In the genomic region with DNA sequence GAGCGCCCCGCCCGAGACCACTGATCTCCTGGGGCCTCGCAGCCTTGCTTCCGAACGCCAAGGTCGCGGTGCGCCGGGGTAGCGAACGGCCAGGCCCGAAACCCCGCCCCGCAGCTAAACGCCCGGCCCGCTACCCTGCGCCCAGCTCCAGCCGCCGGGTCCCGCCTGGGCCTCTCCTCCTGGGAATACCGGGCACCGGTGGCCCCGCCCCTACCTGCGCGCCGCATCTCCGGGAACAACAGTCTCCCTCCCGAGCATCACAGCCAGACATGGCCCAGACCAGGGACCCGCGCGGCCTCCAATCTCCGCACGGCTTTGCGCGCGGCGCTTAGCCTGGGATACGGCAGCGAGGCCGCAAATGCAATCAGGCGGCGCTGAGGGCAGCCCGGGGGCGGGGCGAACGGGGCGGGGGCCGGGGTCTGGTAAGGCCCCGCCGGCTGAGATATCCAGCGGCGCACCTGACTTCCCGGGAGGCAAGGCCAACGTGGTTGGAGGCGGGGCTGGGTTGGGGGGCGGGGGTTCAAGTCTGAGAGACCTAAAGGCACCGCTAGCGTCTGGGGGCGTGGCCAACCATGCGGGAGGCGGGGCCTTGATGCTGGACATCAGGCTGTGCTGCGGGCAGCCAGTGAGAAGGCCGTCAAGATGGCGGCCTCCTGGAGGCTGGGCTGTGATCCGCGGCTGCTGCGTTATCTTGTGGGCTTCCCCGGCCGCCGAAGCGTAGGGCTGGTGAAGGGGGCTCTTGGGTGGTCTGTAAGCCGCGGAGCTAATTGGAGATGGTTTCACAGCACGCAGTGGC, we compare ENCODE assay signal across 8 cellular contexts. TPM values are rescaled to one million over a fixed set of nuclear protein-coding genes. Genes with fewer than 3 reads are reported as not detected.
DNase-seq lines count a peak whose midpoint lies in the region; ATAC-seq and TF ChIP-seq lines count a peak whose summit lies in the region.

A gene with protein sequence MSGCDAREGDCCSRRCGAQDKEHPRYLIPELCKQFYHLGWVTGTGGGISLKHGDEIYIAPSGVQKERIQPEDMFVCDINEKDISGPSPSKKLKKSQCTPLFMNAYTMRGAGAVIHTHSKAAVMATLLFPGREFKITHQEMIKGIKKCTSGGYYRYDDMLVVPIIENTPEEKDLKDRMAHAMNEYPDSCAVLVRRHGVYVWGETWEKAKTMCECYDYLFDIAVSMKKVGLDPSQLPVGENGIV (minus strand): TSS at position 366 of the 796 bp plus-strand sequence. CDS start 95 bp downstream, at position 271.
A gene (plus strand): TSS at position 605 of the 796 bp plus-strand sequence. CDS start 38 bp downstream, at position 643.

- no peak within 1 kb of the TSS for H2BK12ac ChIP-seq in trophoblast cell (ENCODE audit: low read length)

- ATAC-seq in HG02870 (IDR thresholded peaks at IDR 0.05; ENCODE audit: unreplicated experiment) (peak; percentile 88), T-cell (replicated peaks in 1 of 4) (peak; percentile 83 to 91 (median 88))

- peak within 1 kb of the TSS; percentile 64 for H3K27ac ChIP-seq in adipose tissue (ENCODE audit: low read depth, low read length)
- H3K27ac ChIP-seq in trophoblast cell (ENCODE audit: low read depth, low read length): peak within 1 kb of the TSS; percentile 99
- peak within 1 kb of the TSS; percentile 89 to 98 (median 96) for H3K27ac ChIP-seq in tibial nerve

- H3K9me3 ChIP-seq in trophoblast cell (ENCODE audit: insufficient read depth, low read depth, low read length) (no peaks in the 10 kb centered on the region), tibial nerve (no peaks in the 10 kb centered on the region)

- peak within 1 kb of the TSS; percentile 88 for H2BK120ac ChIP-seq in trophoblast cell (ENCODE audit: insufficient read depth, low read length, poor library complexity)

- H3K4me2 ChIP-seq in trophoblast cell (ENCODE audit: low read length): peak within 1 kb of the TSS; percentile 98

- H3K4ac ChIP-seq in trophoblast cell (ENCODE audit: low read depth, low read length): peak within 1 kb of the TSS; percentile 90

- H3K27ac Mint-ChIP-seq in T-cell: peak within 1 kb of the TSS; percentile 93 to 97

- H4K12ac ChIP-seq in trophoblast cell (ENCODE audit: low read depth, low read length): peak within 1 kb of the TSS; percentile 79

- H3K79me1 ChIP-seq in trophoblast cell (ENCODE audit: low read length): peaks cover 12% of the 10 kb centered on the region

- CTCF ChIA-PET in T-cell (lab: Charles Lee): interaction anchor here (0.6 to 1.5 kb wide), 6 partner anchors 9 to 477 kb away, joined by 3 to 6 read pairs (median 4); no protein-coding TSS in a partner anchor

- peak within 1 kb of the TSS; percentile 100 for H3K9ac ChIP-seq in trophoblast cell (ENCODE audit: low read length)

- peak within 1 kb of the TSS; percentile 98 for H3K4me3 ChIP-seq in trophoblast cell (ENCODE audit: low read depth, low read length)
- H3K4me3 ChIP-seq in tibial nerve: peak within 1 kb of the TSS; percentile 71 to 98 (median 89)

- H3K36me3 ChIP-seq in trophoblast cell (ENCODE audit: control insufficient read depth in 1 of 2, insufficient read depth in 2 of 2, low read length in 2 of 2) (peaks cover 0 to 3% of the 10 kb centered on the region in 2 experiments), tibial nerve (peaks cover 0 to 25% (median 0%) of the 10 kb centered on the region in 3 donors)

- peaks cover 14% of the 10 kb centered on the region for H3K36me3 Mint-ChIP-seq in T-cell

- H3K27me3 Mint-ChIP-seq in T-cell: no peaks in the 10 kb centered on the region

- POLR2A ChIA-PET in T-cell (lab: Charles Lee): interaction anchor here (0.5 to 0.7 kb wide), 7 partner anchors 9 to 865 kb away, joined by 3 to 4 read pairs (median 3); no protein-coding TSS in a partner anchor

- H4K91ac ChIP-seq in trophoblast cell (ENCODE audit: low read depth, low read length): peak within 1 kb of the TSS; percentile 91

- peak within 1 kb of the TSS; percentile 55 for H3K23ac ChIP-seq in trophoblast cell (ENCODE audit: low read length)

- peak; percentile 98 for DNase-seq in GM13977 (ENCODE audit: low spot score)
- peak; percentile 99 for DNase-seq in NCI-H146 (lab: John Stamatoyannopoulos, UW)
- DNase-seq in T-cell: peak; percentile 81 to 97 (median 93)
- peak; percentile 99 for DNase-seq in cardiac septum (ENCODE audit: low spot score)
- peak; percentile 99 for DNase-seq in trophoblast cell
- DNase-seq in tibial nerve (ENCODE audit: low spot score in 2 of 2): peak; percentile 97 to 98

- in situ Hi-C loops in GM13977 (cut with MboI; ENCODE audit: low pct_unique_long_range_greater_than_20kb, low sequenced_read_pairs, unreplicated experiment): no loop called here

- H2AFZ ChIP-seq in trophoblast cell (ENCODE audit: insufficient read depth, low read length, poor library complexity): peak within 1 kb of the TSS; percentile 93

- peak; percentile 7 to 96 for TF ChIP-seq EP300 in tibial nerve (IDR thresholded peaks at IDR 0.05)

- H3K4me3 Mint-ChIP-seq in T-cell: peak within 1 kb of the TSS; percentile 94 to 97 (median 96)

- H3K27me3 ChIP-seq in trophoblast cell (ENCODE audit: insufficient read depth, low read length) (no peaks in the 10 kb centered on the region), tibial nerve (no peaks in the 10 kb centered on the region)

- H3K14ac ChIP-seq in trophoblast cell (ENCODE audit: low read length): peak within 1 kb of the TSS; percentile 96

- peaks cover 50 to 73% (median 50%) of the 10 kb centered on the region in 3 donors for H3K4me1 Mint-ChIP-seq in T-cell

- H3K18ac ChIP-seq in trophoblast cell (ENCODE audit: low read length): peak within 1 kb of the TSS; percentile 90

- no peaks in the 10 kb centered on the region for H3K9me3 Mint-ChIP-seq in T-cell

- peak; percentile 68 to 96 for TF ChIP-seq POLR2A in tibial nerve (IDR thresholded peaks at IDR 0.05)

- no peak within 1 kb of the TSS for H2AK5ac ChIP-seq in trophoblast cell (ENCODE audit: low read length)

- TF ChIP-seq CTCF in GM13977 (IDR thresholded peaks at IDR 0.05; ENCODE audit: extremely low read depth, insufficient read depth, missing control alignments) (no peak), tibial nerve (IDR thresholded peaks at IDR 0.05) (peak in 1 of 5 experiments; percentile 20)

- H3K79me2 ChIP-seq in trophoblast cell (ENCODE audit: control insufficient read depth, insufficient read depth, low read length, poor library complexity): peaks cover 7% of the 10 kb centered on the region

- H2BK5ac ChIP-seq in trophoblast cell (ENCODE audit: low read depth, low read length, poor library complexity): peak within 1 kb of the TSS; percentile 95

- intact Hi-C loops in cardiac septum (cut with DNase I): loop anchor here (10.0 kb wide), 1 partner anchor 811 kb away; a partner anchor contains a TSS

- H4K8ac ChIP-seq in trophoblast cell (ENCODE audit: low read depth, low read length): peak within 1 kb of the TSS; percentile 89

- WGBS in adipose tissue, 3 donors: 0 to 1% (median 0%) methylated on average over 68 to 76 of the region's 76 CpGs
- WGBS in trophoblast cell (ENCODE audit: extremely low coverage, insufficient coverage, insufficient read length): no CpG with 5 or more reads among the region's 76 CpGs
- WGBS in tibial nerve, 2 donors: 1% methylated on average over 49 to 51 of the region's 76 CpGs

- H3K4me1 ChIP-seq in trophoblast cell (ENCODE audit: control insufficient read depth in 1 of 2, insufficient read depth in 2 of 2, low read length in 2 of 2) (peaks cover 0 to 2% of the 10 kb centered on the region in 2 experiments), tibial nerve (peaks cover 0 to 32% (median 13%) of the 10 kb centered on the region in 4 donors)

RNA-seq across cellular contexts. Expression of the first gene that starts in this region (rescaled TPM):
- 10 to 100 TPM in 4 of 5 donors, 1 to 10 TPM in 1; 9.4 to 15.7 (median 15.6) TPM for total RNA-seq in T-cell
- 10 to 100 TPM; 15.1 to 38.5 (median 35.6) TPM for polyA plus RNA-seq in adipose tissue
- total RNA-seq in cardiac septum: 36.5 TPM
- polyA plus RNA-seq in trophoblast cell (2013): 9.0 and 9.5 TPM in 2 replicates
- 10 to 100 TPM; 16.3 to 31.5 (median 23.2) TPM for total RNA-seq in tibial nerve

RNA-seq across cellular contexts. Expression of the second gene that starts in this region (rescaled TPM):
- total RNA-seq in T-cell (10 to 100 TPM; 21.7 to 36.4 (median 26.1) TPM), cardiac septum (118 TPM), tibial nerve (10 to 100 TPM; 18.8 to 30.6 (median 23.2) TPM)
- 10 to 100 TPM; 14.3 to 35.1 (median 20.8) TPM for polyA plus RNA-seq in adipose tissue
- 26.0 and 28.9 TPM in 2 replicates for polyA plus RNA-seq in trophoblast cell (2013)

Comparison
In these comparisons a context has a peak if more than half of its experiments do, and no peak if none do; other contexts are left out.
1. Peak in every context shown above with its lines: DNase-seq, ATAC-seq, H3K4me3 ChIP-seq and H3K27ac ChIP-seq.